In genomic region chr10:95916039-95916438, GRCh38 we compare ENCODE assay signal across 15 cellular contexts. TPM values are rescaled to one million over a fixed set of nuclear protein-coding genes. Genes with fewer than 3 reads are reported as not detected.
DNase-seq lines count a peak whose midpoint lies in the region; ATAC-seq, FAIRE-seq and TF ChIP-seq lines count a peak whose summit lies in the region.
"Not testable (repeated sequence)": the region's sequence is repeated elsewhere in the genome, so short reads cannot be mapped to it uniquely, and the experiment has no call there.
"Had no signal": no experiment of that assay in that cellular context is flagged by ENCODE, and none has a peak within 500 bp of the region (broad histone marks: within the 10 kb centered on the region; RNA-seq: fewer than 3 reads in every experiment).

No MANE protein-coding gene starts in this region.

- H3K27me3 ChIP-seq in K562 (ENCODE audit: control insufficient read depth in 2 of 2, insufficient read depth in 2 of 2, low read length in 2 of 2); pancreas; small intestine (ENCODE audit: control insufficient read depth in 2 of 2, insufficient read depth in 2 of 2, low read length in 2 of 2): not testable (repeated sequence)

- not testable (repeated sequence) for H3K4me1 ChIP-seq in A549; K562 (replicated peaks in 1 of 2; ENCODE audit: control insufficient read depth in 2 of 2, insufficient read depth in 2 of 2, low read length in 2 of 2); kidney (ENCODE audit: control insufficient read depth in 1 of 2, insufficient read depth in 1 of 2, low read depth in 1 of 2, low read length in 2 of 2); pancreas; small intestine (ENCODE audit: control insufficient read depth in 2 of 2, insufficient read depth in 1 of 2, low read depth in 1 of 2, low read length in 1 of 2)

- ATAC-seq in A549, K562, pancreas: not testable (repeated sequence)

- H3K9me1 ChIP-seq in K562 (ENCODE audit: control insufficient read depth, insufficient read depth, low read length), result not testable (repeated sequence)

- POLR2A ChIA-PET in A549 (lab: Yijun Ruan, JAX); K562 (lab: Yijun Ruan, JAX): not testable (repeated sequence)

- H3K36me3 ChIP-seq in K562 (ENCODE audit: control insufficient read depth, insufficient read depth, low read length); kidney (ENCODE audit: control insufficient read depth in 1 of 2, insufficient read depth in 2 of 2, low read length in 2 of 2); pancreas; small intestine (ENCODE audit: control insufficient read depth in 2 of 2, insufficient read depth in 2 of 2, low read length in 2 of 2): not testable (repeated sequence)

- not testable (repeated sequence) for DNase-seq in A549 (ENCODE audit: low read depth in 1 of 2, low spot score in 1 of 2); K562 (ENCODE audit: extremely low read depth in 1 of 4, low spot score in 3 of 4); frontal cortex (ENCODE audit: low spot score in 2 of 2); kidney; pancreas; small intestine

- in situ Hi-C loops in K562 (cut with MboI), result not testable (repeated sequence)

- CTCF ChIA-PET in A549 (lab: Yijun Ruan, JAX); K562 (lab: Yijun Ruan, JAX; ENCODE audit: low intra/inter-chr PET ratio): not testable (repeated sequence)

- H3K9me3 ChIP-seq in A549; K562 (replicated peaks; ENCODE audit: control insufficient read depth, insufficient read depth, low read depth, low read length); kidney (ENCODE audit: control insufficient read depth in 1 of 2, low read length in 2 of 2); pancreas; small intestine (ENCODE audit: control insufficient read depth, low read depth): not testable (repeated sequence)

- TF ChIP-seq RAD21 in A549 (conservative IDR thresholded peaks at IDR 0.05 in 1 of 2, IDR thresholded peaks at IDR 0.05 in 1 of 2); K562 (CRISPR knock-in tag; conservative IDR thresholded peaks at IDR 0.05 in 1 of 2, IDR thresholded peaks at IDR 0.05 in 1 of 2): not testable (repeated sequence)

- intact Hi-C loops in K562 (cut with micrococcal nuclease); kidney (cut with DNase I); pancreas (cut with DNase I): not testable (repeated sequence)

- not testable (repeated sequence) for H3K4me2 ChIP-seq in A549; K562 (ENCODE audit: insufficient read depth, low read length)

- TF ChIP-seq EP300 in A549 (IDR thresholded peaks at IDR 0.05); K562 (IDR thresholded peaks at IDR 0.05; ENCODE audit: low read length): not testable (repeated sequence)

- not testable (repeated sequence) for H3K9ac ChIP-seq in K562 (ENCODE audit: insufficient read depth in 1 of 2, low read depth in 2 of 2, low read length in 2 of 2); kidney (ENCODE audit: low read length in 2 of 2)

- not testable (repeated sequence) for H2AFZ ChIP-seq in K562 (ENCODE audit: low read depth, low read length)

- FAIRE-seq in A204.1 (lab: Jason Lieb, UNC) (peak; percentile 66), frontal cortex (lab: Jason Lieb, UNC) (peak; percentile 90), kidney (lab: Jason Lieb, UNC) (peak; percentile 29), pancreas (lab: Jason Lieb, UNC) (peak; percentile 53), small intestine (lab: Jason Lieb, UNC) (peak; percentile 81)
- not testable (repeated sequence) for FAIRE-seq in A549 (lab: Jason Lieb, UNC); K562 (lab: Jason Lieb, UNC)

- H3K79me2 ChIP-seq in K562 (ENCODE audit: control insufficient read depth, insufficient read depth, low read length), result not testable (repeated sequence)

- not testable (repeated sequence) for BruUV-seq in K562 (replicated peaks; lab: Mats Ljungman, UMichigan)

- not testable (repeated sequence) for H3K27ac ChIP-seq in A549; K562 (ENCODE audit: extremely low read depth, low read depth, low read length); kidney (ENCODE audit: low read depth in 2 of 2, low read length in 2 of 2); pancreas; small intestine (ENCODE audit: low read depth in 1 of 2, low read length in 1 of 2)

- not testable (repeated sequence) for TF ChIP-seq POLR2A in A549 (IDR thresholded peaks at IDR 0.05; ENCODE audit: low read length); K562 (conservative IDR thresholded peaks at IDR 0.05)

- H4K20me1 ChIP-seq in K562 (replicated peaks; ENCODE audit: control insufficient read depth, insufficient read depth, low read length), result not testable (repeated sequence)

- not testable (repeated sequence) for TF ChIP-seq CTCF in A549 (IDR thresholded peaks at IDR 0.05); K562 (IDR thresholded peaks at IDR 0.05 in 2 of 3, conservative IDR thresholded peaks at IDR 0.05 in 1 of 3; ENCODE audit: insufficient read depth in 2 of 3, low read depth in 1 of 3, low read length in 3 of 3); kidney (IDR thresholded peaks at IDR 0.05; ENCODE audit: borderline replicate concordance, extremely low read depth, insufficient read depth); pancreas (IDR thresholded peaks at IDR 0.05)

- H3K4me3 ChIP-seq in A549; K562; kidney (ENCODE audit: low read length in 2 of 2); pancreas; small intestine (ENCODE audit: low read depth in 1 of 2, low read length in 2 of 2): not testable (repeated sequence)

TF ChIP-seq in A549, 52 proteins besides CTCF, POLR2A, EP300 and RAD21:
- TF ChIP-seq MAFK (IDR thresholded peaks at IDR 0.05; ENCODE audit: partially characterized antibody), result peak; percentile 59

TF ChIP-seq in K562, 482 proteins besides CTCF, POLR2A, EP300 and RAD21:
- TF ChIP-seq C11orf30 (IDR thresholded peaks at IDR 0.05; ENCODE audit: low read depth) (peak; percentile 49; the same call in 1 of the 2 replicates), ZNF316 (IDR thresholded peaks at IDR 0.05) (peak; percentile 83)

RNA-seq across cellular contexts. Expression of gene CC2D2B, which starts 8.3 kb away (rescaled TPM):
- polyA plus RNA-seq in A549 (2011; rRNA removed) (0.13 TPM in 1 of 2 replicates, not detected in the other), A549 (2017; fragmentation: RNase III; extraction: RNeasy Plus Mini Kit Qiagen cat#74134 plus additional on column Dnase treatment) (0.13 to 0.18 TPM (median 0.15 TPM) in 3 replicates), K562 (2011; rRNA removed) (not detected in 2 replicates), K562 (2014; fragmentation: Illumina TruSeq; extraction: Trizol) (not detected in 2 replicates), K562 (2014; fragmentation: Nextera tagmentation; extraction: Ambion mirVana) (under 1 TPM; 0.10 to 0.34 TPM), K562 (2014; rRNA removed) (not detected in 2 replicates), kidney (ENCODE audit: insufficient read depth, low read depth, low replicate concordance) (0.80 TPM), pancreas (under 1 TPM; 0.38 to 0.47 TPM), small intestine (under 1 TPM in 1 of 3 donors, not detected in 2; 0.42 TPM)
- polyA plus RNA-seq in A549 (2012; cell fraction: cytosol; rRNA removed), result not detected in 2 replicates
- polyA plus RNA-seq in A549 (2012; cell fraction: nucleus; rRNA removed), result not detected in 2 replicates
- polyA minus RNA-seq in A549 (2011; rRNA and poly(A)+ RNA removed), result not detected in 2 replicates
- total RNA-seq in K562 (2011; cell fraction: chromatin; rRNA removed; ENCODE audit: low replicate concordance), result not detected in 2 replicates
- total RNA-seq in K562 (2011; cell fraction: nucleolus; rRNA removed), result not detected in 2 replicates
- not detected in 2 replicates for total RNA-seq in K562 (2011; cell fraction: nucleoplasm; rRNA removed)
- total RNA-seq in K562 (2014; rRNA removed) (not detected in 2 replicates), K562 (2014; rRNA removed; fragmentation: Illumina TruSeq; extraction: Trizol) (not detected in 2 replicates), K562 (2015; rRNA removed; fragmentation: Illumina TruSeq; extraction: Trizol) (0.11 TPM in 1 of 2 replicates, not detected in the other), K562 (2021) (0.29 TPM in 1 of 2 replicates, not detected in the other), frontal cortex (1.2 TPM), kidney (2.5 TPM), pancreas (under 1 TPM in 4 of 6 donors, not detected in 2; 0.09 to 0.55 (median 0.35) TPM)
- polyA plus RNA-seq in K562 (2011; cell fraction: cytosol; rRNA removed), result not detected in 2 replicates
- not detected in 2 replicates for polyA plus RNA-seq in K562 (2011; cell fraction: nucleus; rRNA removed)
- polyA plus RNA-seq in K562 (2012), result 0.13 TPM in 1 of 2 replicates, not detected in the other
- polyA minus RNA-seq in K562 (2011; rRNA and poly(A)+ RNA removed), result not detected in 2 replicates
- polyA minus RNA-seq in K562 (2011; cell fraction: cytosol; rRNA and poly(A)+ RNA removed), result not detected in 2 replicates
- not detected in 2 replicates for polyA minus RNA-seq in K562 (2011; cell fraction: nucleus; rRNA and poly(A)+ RNA removed)
- total RNA-seq: A673; Calu3; CD4-positive, alpha-beta T cell; CD8-positive, alpha-beta memory T cell; CD8-positive, alpha-beta T cell; G401 had no signal
- polyA plus RNA-seq: AG04450; BJ; CD8-positive, alpha-beta memory T cell had no signal
